ENCODE assay signal across 18 cellular contexts in genomic region chr15:63555520-63555919, GRCh38. TPM values are rescaled to one million over a fixed set of nuclear protein-coding genes. Genes with fewer than 3 reads are reported as not detected.
"Had no signal": no experiment of that assay in that cellular context is flagged by ENCODE, and none has a peak within 500 bp of the region (broad histone marks: within the 10 kb centered on the region; RNA-seq: fewer than 3 reads in every experiment).

No MANE protein-coding gene starts in this region.

- H3K4me3 Mint-ChIP-seq: activated CD4-positive, alpha-beta memory T cell treated with anti-CD3 and anti-CD28 coated beads for 36 hours; type B pancreatic cell had no signal

- ATAC-seq: right cardiac atrium had no signal

- FAIRE-seq: endothelial cell of umbilical vein had no signal

- H3K27ac Mint-ChIP-seq: type B pancreatic cell had no signal

- H3K9me3 ChIP-seq: esophagus squamous epithelium, SK-N-SH had no signal

- H3K9me3 Mint-ChIP-seq: activated CD4-positive, alpha-beta memory T cell treated with anti-CD3 and anti-CD28 coated beads for 36 hours; type B pancreatic cell had no signal

- H3K4me3 ChIP-seq: coronary artery, esophagus squamous epithelium, hepatocyte, lung, skin epidermis had no signal

- H3K27me3 Mint-ChIP-seq: activated CD4-positive, alpha-beta memory T cell treated with anti-CD3 and anti-CD28 coated beads for 36 hours; progenitor cell of endocrine pancreas; type B pancreatic cell had no signal

- H3K27me3 ChIP-seq: esophagus squamous epithelium, hepatocyte had no signal

- DNase-seq: activated CD4-positive, alpha-beta memory T cell treated with anti-CD3 and anti-CD28 coated beads for 36 hours; activated CD4-positive, alpha-beta T cell treated with anti-CD3 and anti-CD28 coated beads for 1 hour; esophagus squamous epithelium; islet precursor cell; midbrain; right cardiac atrium; SK-N-SH; stimulated activated CD4-positive, alpha-beta T cell treated with anti-CD3 and anti-CD28 coated beads, Interleukin-15, amount 100 ng/mL, for 24 hours; stimulated activated CD4-positive, alpha-beta T cell treated with anti-CD3 and anti-CD28 coated beads, Interleukin-4, amount 100 ng/mL, for 1 hour; stimulated activated naive CD4-positive, alpha-beta T cell; T-helper 1 cell had no signal

- H3K27ac ChIP-seq: coronary artery, esophagus squamous epithelium, hepatocyte, skin epidermis had no signal

RNA-seq across cellular contexts. Expression of gene FBXL22, which starts 41.7 kb away (rescaled TPM):
- total RNA-seq: endothelial cell of umbilical vein had no signal
